In the genomic region with DNA sequence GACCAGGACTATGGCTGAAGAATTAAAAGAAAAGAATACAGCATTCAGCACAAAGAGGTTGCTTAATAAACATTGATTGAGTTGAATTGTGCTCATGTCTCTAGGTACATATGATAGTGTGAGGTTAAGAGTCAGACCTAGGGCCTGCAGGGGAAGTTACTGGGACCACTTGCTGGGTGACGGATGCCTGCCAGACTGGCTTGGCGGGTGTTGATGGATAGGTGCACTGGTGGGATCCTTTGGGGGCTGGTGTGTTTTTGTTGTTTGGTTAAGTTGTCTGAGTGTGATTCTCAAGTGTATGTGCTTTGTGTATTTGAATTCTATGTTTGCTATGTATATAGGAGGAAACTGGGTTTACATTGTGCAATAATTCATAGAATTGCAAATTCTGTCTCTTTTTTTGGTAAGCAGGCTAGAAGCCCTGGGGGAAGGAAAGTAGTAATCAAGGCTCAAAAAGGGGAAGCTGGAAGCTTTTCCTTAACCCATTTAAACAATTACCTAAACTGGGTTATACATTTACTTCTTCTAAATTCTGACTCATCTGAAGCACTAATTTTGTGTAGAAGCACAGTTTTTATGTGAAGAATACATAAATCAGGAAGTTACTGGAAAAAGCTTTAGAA, we compare ENCODE assay signal across 11 cellular contexts. TPM values are rescaled to one million over a fixed set of nuclear protein-coding genes. Genes with fewer than 3 reads are reported as not detected.
DNase-seq lines count a peak whose midpoint lies in the region; ATAC-seq and TF ChIP-seq lines count a peak whose summit lies in the region.
"Had no signal": no experiment of that assay in that cellular context is flagged by ENCODE, and none has a peak within 500 bp of the region (broad histone marks: within the 10 kb centered on the region; RNA-seq: fewer than 3 reads in every experiment).

No MANE protein-coding gene starts in this region.

- peaks cover 3% of the 10 kb centered on the region for H3K9me3 Mint-ChIP-seq in CD4-positive, alpha-beta T cell
- no peaks in the 10 kb centered on the region for H3K9me3 Mint-ChIP-seq in H9

- no peak overlapping the region for H2BK120ac ChIP-seq in H9 (ENCODE audit: low read depth, low read length, poor library complexity, severe bottlenecking)

- POLR2A ChIA-PET in CD4-positive, alpha-beta T cell (lab: Charles Lee) = interaction anchor here (2.2 kb wide), 1 partner anchor 16 kb away, joined by 11 read pairs; no protein-coding TSS in a partner anchor

- no peak overlapping the region for H2AFZ ChIP-seq in H9 (ENCODE audit: low read length)

- H3K27ac Mint-ChIP-seq in CD4-positive, alpha-beta T cell = peak overlapping the region; percentile 76
- H3K27ac Mint-ChIP-seq in H9 = peak overlapping the region in 2 of 3 experiments; percentile 2 to 50; a peak in 3 of 7 replicates
- H3K27ac Mint-ChIP-seq: activated naive CD8-positive, alpha-beta T cell treated with anti-CD3 and anti-CD28 coated beads, Interleukin-2, amount 10 ng/mL, durations not matched to agents 7 days and 5 days had no signal

- H3K27ac ChIP-seq in CD4-positive, alpha-beta T cell (ENCODE audit: low read depth, low read length) = no peak overlapping the region
- H3K27ac ChIP-seq in H9 (ENCODE audit: insufficient read length, low read depth, low read length) = no peak overlapping the region

- no peaks in the 10 kb centered on the region for H3K27me3 Mint-ChIP-seq in CD4-positive, alpha-beta T cell
- no peaks in the 10 kb centered on the region for H3K27me3 Mint-ChIP-seq in H9 (ENCODE audit: low read depth)
- H3K27me3 Mint-ChIP-seq: activated naive CD8-positive, alpha-beta T cell treated with anti-CD3 and anti-CD28 coated beads, Interleukin-2, amount 10 ng/mL, durations not matched to agents 7 days and 5 days had no signal

- H4K91ac ChIP-seq in H9 (ENCODE audit: insufficient read length, low read depth, low read length) = no peak overlapping the region

- H2AK5ac ChIP-seq in H9 (ENCODE audit: insufficient read length, low read length) = no peak overlapping the region

- intact Hi-C loops in CD4-positive, alpha-beta T cell (cut with DNase I, micrococcal nuclease) = no loop called here
- intact Hi-C loops in mucosa of descending colon (cut with DNase I, micrococcal nuclease) = no loop called here

- CTCF ChIA-PET in CD4-positive, alpha-beta T cell (lab: Charles Lee) = interaction anchor here (0.5 kb wide), 1 partner anchor 20 kb away, joined by 4 read pairs; no protein-coding TSS in a partner anchor

- no peaks in the 10 kb centered on the region for H3K9me3 ChIP-seq in CD4-positive, alpha-beta T cell (ENCODE audit: control insufficient read depth, low read length)
- H3K9me3 ChIP-seq in H9 (ENCODE audit: control insufficient read depth, low read depth, low read length) = no peaks in the 10 kb centered on the region
- no peaks in the 10 kb centered on the region for H3K9me3 ChIP-seq in mucosa of descending colon

- H3K79me2 ChIP-seq in H9 (ENCODE audit: insufficient read depth, low read length) = no peaks in the 10 kb centered on the region

- H3K4me1 Mint-ChIP-seq in CD4-positive, alpha-beta T cell (ENCODE audit: low read depth) = peaks cover 73% of the 10 kb centered on the region
- peaks cover 17 to 22% of the 10 kb centered on the region in 2 experiments for H3K4me1 Mint-ChIP-seq in H9

- H3K23me2 ChIP-seq in H9 (ENCODE audit: insufficient read length, low read depth, low read length, poor library complexity, severe bottlenecking) = no peaks in the 10 kb centered on the region

- H2BK20ac ChIP-seq in H9 (ENCODE audit: low read depth, low read length, poor library complexity, severe bottlenecking) = no peak overlapping the region

- no peaks in the 10 kb centered on the region for H4K20me1 ChIP-seq in H9 (ENCODE audit: control insufficient read depth, insufficient read depth, insufficient read length)

- no peak overlapping the region for H3K56ac ChIP-seq in H9 (ENCODE audit: insufficient read length, low read depth, low read length)

- no peaks in the 10 kb centered on the region for H3K27me3 ChIP-seq in CD4-positive, alpha-beta T cell (ENCODE audit: control insufficient read depth, insufficient read depth, low read length)
- no peaks in the 10 kb centered on the region; the same call in 1 of the 2 replicates for H3K27me3 ChIP-seq in H9 (ENCODE audit: insufficient read depth, low read length)

- H3K36me3 ChIP-seq in mucosa of descending colon (ENCODE audit: low read depth) = no peaks in the 10 kb centered on the region

- H3K23ac ChIP-seq in H9 (ENCODE audit: insufficient read length, low read depth, low read length) = no peak overlapping the region

- no peak overlapping the region for H2BK15ac ChIP-seq in H9 (ENCODE audit: low read depth, low read length)

- no peaks in the 10 kb centered on the region for H3K36me3 Mint-ChIP-seq in CD4-positive, alpha-beta T cell (ENCODE audit: low read depth)
- no peaks in the 10 kb centered on the region for H3K36me3 Mint-ChIP-seq in H9 (ENCODE audit: insufficient read depth in 1 of 3, low read depth in 3 of 3)

- peak overlapping the region; percentile 62 for H3K4me3 Mint-ChIP-seq in CD4-positive, alpha-beta T cell
- H3K4me3 Mint-ChIP-seq in H9 = peak overlapping the region in 1 of 2 experiments; percentile 33; a peak in 2 of 5 replicates
- H3K4me3 Mint-ChIP-seq: activated naive CD8-positive, alpha-beta T cell treated with anti-CD3 and anti-CD28 coated beads, Interleukin-2, amount 10 ng/mL, durations not matched to agents 7 days and 5 days had no signal

- TF ChIP-seq CTCF in CD4-positive, alpha-beta T cell (IDR thresholded peaks at IDR 0.05) = no peak
- TF ChIP-seq CTCF in H9 (conservative IDR thresholded peaks at IDR 0.05) (no peak), mucosa of descending colon (IDR thresholded peaks at IDR 0.05) (no peak)

- no CpG with 5 or more reads among the region's 2 CpGs for WGBS in H9 (ENCODE audit: extremely low coverage, insufficient read length, low lambda C conversion rate)

- H3K4me3 ChIP-seq in mucosa of descending colon = no peak overlapping the region

- H3K9ac ChIP-seq in H9 (ENCODE audit: extremely low read depth, insufficient read length, low read length) = no peak overlapping the region

- no peak for ATAC-seq in CD4-positive, alpha-beta T cell (ENCODE audit: poor library complexity)
- ATAC-seq in mucosa of descending colon (peak; percentile 31), GM19452 (IDR thresholded peaks at IDR 0.05; ENCODE audit: unreplicated experiment) (no peak)

- no peak for DNase-seq in CD4-positive, alpha-beta T cell
- no peak for DNase-seq in H9
- peak; percentile 94 for DNase-seq in SKM-1 (lab: John Stamatoyannopoulos, UW; ENCODE audit: unreplicated experiment)
- DNase-seq in mucosa of descending colon = no peak
- no peak for DNase-seq in NCI-H526 (lab: John Stamatoyannopoulos, UW)
- DNase-seq in NCI-H2029 (lab: John Stamatoyannopoulos, UW) = no peak
- DNase-seq: activated naive CD8-positive, alpha-beta T cell treated with anti-CD3 and anti-CD28 coated beads, Interleukin-2, amount 10 ng/mL, durations not matched to agents 7 days and 5 days; DMS153; effector memory CD4-positive, alpha-beta T cell; NCI-H1436 treated with DMSO at 0.1 percent for 48 hours had no signal

- peaks cover 5% of the 10 kb centered on the region; the same call in 1 of the 2 replicates for H3K4me1 ChIP-seq in H9 (ENCODE audit: insufficient read depth, low read length)
- no peaks in the 10 kb centered on the region for H3K4me1 ChIP-seq in mucosa of descending colon (ENCODE audit: low read depth)

- no peaks in the 10 kb centered on the region for H3K79me1 ChIP-seq in H9 (ENCODE audit: insufficient read depth, low read depth, low read length, poor library complexity, severe bottlenecking)

- H3K4ac ChIP-seq in H9 (ENCODE audit: low read depth, low read length) = no peak overlapping the region

- no peak overlapping the region for H2BK5ac ChIP-seq in H9 (ENCODE audit: insufficient read length, low read length)

- no peak overlapping the region for H3K4me2 ChIP-seq in H9 (ENCODE audit: insufficient read depth, insufficient read length, low read length)

- no peak overlapping the region for H2BK12ac ChIP-seq in H9 (ENCODE audit: insufficient read length, low read depth, low read length)

- H3K18ac ChIP-seq in H9 (ENCODE audit: insufficient read length, low read depth, low read length) = no peak overlapping the region

- no peak overlapping the region for H3T11ph ChIP-seq in H9 (ENCODE audit: low read length)

- H3K14ac ChIP-seq in H9 (ENCODE audit: insufficient read depth, low read length) = no peak overlapping the region

- H4K5ac ChIP-seq in H9 (ENCODE audit: insufficient read length, low read depth, low read length) = no peak overlapping the region

- no peak overlapping the region for H4K8ac ChIP-seq in H9 (replicated peaks; ENCODE audit: insufficient read length, low read depth, low read length)

RNA-seq across cellular contexts. Expression of gene CD101, which starts 1.8 kb away (rescaled TPM):
- 1 to 10 TPM; 2.1 to 2.2 TPM for total RNA-seq in CD4-positive, alpha-beta T cell
- total RNA-seq in H9 (2021) = 1.5 and 1.8 TPM in 2 replicates
- total RNA-seq in mucosa of descending colon = 1 to 10 TPM; 4.6 to 6.1 (median 4.7) TPM

RNA-seq across cellular contexts. Expression of gene TTF2, which starts 56.8 kb away (rescaled TPM):
- total RNA-seq in CD4-positive, alpha-beta T cell = 10 to 100 TPM; 35.4 to 36.6 TPM
- total RNA-seq in H9 (2021) (83.5 and 86.4 TPM in 2 replicates), mucosa of descending colon (10 to 100 TPM; 21.5 to 35.4 (median 30.2) TPM)
